ENCODE assay signal across 8 cellular contexts in the genomic region with DNA sequence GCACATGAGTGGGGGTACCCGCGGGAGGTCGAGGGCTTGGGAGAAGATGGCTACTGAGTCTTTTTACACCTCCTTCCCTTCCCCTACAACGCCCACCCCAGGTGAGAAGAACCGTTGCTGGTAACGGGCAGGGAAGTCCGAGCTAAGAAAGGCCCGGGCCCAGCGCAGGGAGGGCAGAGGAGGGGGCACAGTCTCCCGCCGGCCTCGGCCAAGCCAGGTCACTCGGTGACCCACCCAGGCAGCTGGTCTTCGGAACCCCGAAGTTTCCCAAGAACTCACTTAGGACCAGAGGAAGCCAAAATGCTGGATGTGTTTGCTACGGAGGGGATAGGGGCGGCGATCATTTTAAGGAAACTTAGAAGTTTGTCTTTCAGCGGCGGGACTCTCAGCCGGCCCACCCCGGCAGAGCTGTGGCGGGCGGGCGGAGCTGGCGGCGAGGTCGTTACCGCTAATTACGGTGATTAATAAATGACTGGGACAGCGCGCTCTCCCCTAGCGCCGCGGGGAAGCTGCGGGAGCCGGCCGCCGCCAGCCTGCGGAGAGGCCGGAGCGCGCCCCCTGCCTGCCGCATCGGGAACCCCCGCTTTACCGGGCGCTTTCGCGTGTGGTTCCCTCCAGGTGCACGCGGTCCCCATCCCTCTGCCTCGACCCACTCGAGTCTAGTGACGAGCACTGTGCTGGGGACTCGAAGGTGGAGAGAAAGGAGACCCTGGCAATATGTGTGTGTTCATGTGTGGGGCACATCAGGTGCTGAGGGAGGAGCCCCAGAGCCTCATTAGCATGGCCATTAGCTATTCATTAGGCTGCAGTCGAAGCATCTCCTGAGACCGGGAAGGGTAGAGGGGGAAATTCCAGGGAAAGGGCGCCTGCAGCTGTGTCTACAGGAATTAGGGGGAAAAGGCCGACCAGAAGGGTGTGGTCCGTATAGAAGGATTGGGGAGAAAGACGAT. TPM values are rescaled to one million over a fixed set of nuclear protein-coding genes. Genes with fewer than 3 reads are reported as not detected.
A peak's percentile ranks its signal among the peaks of the same experiment; 100 is the strongest.
DNase-seq lines count a peak whose midpoint lies in the region; ATAC-seq and TF ChIP-seq lines count a peak whose summit lies in the region.

No MANE protein-coding gene starts in this region.

- peaks cover 35% of the 10 kb centered on the region for H3K27me3 Mint-ChIP-seq in glutamatergic neuron (ENCODE audit: unreplicated experiment)
- H3K27me3 Mint-ChIP-seq in progenitor cell of endocrine pancreas: peaks cover 100% of the 10 kb centered on the region

- no peak overlapping the region for H3K27ac Mint-ChIP-seq in glutamatergic neuron (ENCODE audit: unreplicated experiment)
- H3K27ac Mint-ChIP-seq in progenitor cell of endocrine pancreas: no peak overlapping the region

- DNase-seq in NCI-H524 (lab: John Stamatoyannopoulos, UW) (peak; percentile 8 to 43), NCI-H524 treated with DMSO at 0.1 percent for 48 hours (lab: John Stamatoyannopoulos, UW) (no peak), NCI-H446 treated with DMSO at 0.1 percent for 48 hours (lab: John Stamatoyannopoulos, UW) (peak; percentile 23), glutamatergic neuron (peak; percentile 85), progenitor cell of endocrine pancreas (ENCODE audit: low spot score, unreplicated experiment) (peak; percentile 61)
- DNase-seq in activated effector memory CD4-positive, alpha-beta T cell treated with anti-CD3 and anti-CD28 coated beads, Interleukin-2, amount 50 U/mL, for 16 hours: peak; percentile 82

- no peaks in the 10 kb centered on the region for H3K36me3 Mint-ChIP-seq in glutamatergic neuron (ENCODE audit: unreplicated experiment)
- no peaks in the 10 kb centered on the region for H3K36me3 Mint-ChIP-seq in progenitor cell of endocrine pancreas (ENCODE audit: insufficient read depth)

- ATAC-seq in GM19035 (IDR thresholded peaks at IDR 0.05; ENCODE audit: unreplicated experiment) (no peak), HG02970 (IDR thresholded peaks at IDR 0.05; ENCODE audit: low FRiP score, unreplicated experiment) (no peak)

- H3K4me1 Mint-ChIP-seq in glutamatergic neuron (ENCODE audit: low read depth, unreplicated experiment) (peaks cover 6% of the 10 kb centered on the region), progenitor cell of endocrine pancreas (ENCODE audit: low read depth) (peaks cover 8% of the 10 kb centered on the region)

- TF ChIP-seq CTCF in glutamatergic neuron (IDR thresholded peaks at IDR 0.05; ENCODE audit: partially characterized antibody, unreplicated experiment) (peak; percentile 96), progenitor cell of endocrine pancreas (IDR thresholded peaks at IDR 0.05; ENCODE audit: unreplicated experiment) (peak; percentile 86)

- H3K4me3 Mint-ChIP-seq in glutamatergic neuron (ENCODE audit: unreplicated experiment) (peak overlapping the region; percentile 69), progenitor cell of endocrine pancreas (ENCODE audit: low read depth) (peak overlapping the region; percentile 43)

- H3K9me3 Mint-ChIP-seq in glutamatergic neuron (ENCODE audit: unreplicated experiment) (peaks cover 2% of the 10 kb centered on the region), progenitor cell of endocrine pancreas (ENCODE audit: low read depth) (no peaks in the 10 kb centered on the region)

RNA-seq across cellular contexts. Expression of a gene that starts 0.9 kb away (rescaled TPM):
- total RNA-seq in glutamatergic neuron (ENCODE audit: unreplicated experiment) (5.9 TPM), progenitor cell of endocrine pancreas (9.9 and 10.2 TPM in 2 replicates)

RNA-seq across cellular contexts. Expression of a gene that starts 31.5 kb away (rescaled TPM):
- total RNA-seq in glutamatergic neuron (ENCODE audit: unreplicated experiment) (not detected), progenitor cell of endocrine pancreas (not detected in 2 replicates)

RNA-seq across cellular contexts. Expression of a gene that starts 52.9 kb away (rescaled TPM):
- total RNA-seq in glutamatergic neuron (ENCODE audit: unreplicated experiment) (not detected), progenitor cell of endocrine pancreas (not detected in 2 replicates)
